Comparison of ENCODE assay signal across 17 cellular contexts in genomic region chr9:121197135-121197534, GRCh38. TPM values are rescaled to one million over a fixed set of nuclear protein-coding genes. Genes with fewer than 3 reads are reported as not detected.
DNase-seq lines count a peak whose midpoint lies in the region; ATAC-seq, FAIRE-seq and TF ChIP-seq lines count a peak whose summit lies in the region.
"Had no signal": no experiment of that assay in that cellular context is flagged by ENCODE, and none has a peak within 500 bp of the region (broad histone marks: within the 10 kb centered on the region; RNA-seq: fewer than 3 reads in every experiment).

No MANE protein-coding gene starts in this region.

- H3K9me2 ChIP-seq in HCT116 (ENCODE audit: insufficient read depth), result no peaks in the 10 kb centered on the region

- ATAC-seq in HCT116 (no peak), HG03439 (IDR thresholded peaks at IDR 0.05; ENCODE audit: unreplicated experiment) (no peak), HG02938 (IDR thresholded peaks at IDR 0.05; ENCODE audit: unreplicated experiment) (no peak)

- intact Hi-C loops in HCT116 (cut with micrococcal nuclease), result no loop called here

- no peak overlapping the region for H3K27ac ChIP-seq in BLaER1 treated with 17β-estradiol and CSF1 and Interleukin-3, amounts not matched to agents 10 nM and 100 nM
- H3K27ac ChIP-seq in HCT116 (ENCODE audit: low read depth, low read length), result no peak overlapping the region
- H3K27ac ChIP-seq in astrocyte (ENCODE audit: low read depth, low read length), result no peak overlapping the region
- H3K27ac ChIP-seq in keratinocyte (ENCODE audit: control insufficient read depth, insufficient read depth, low read length), result peak overlapping the region; percentile 92
- H3K27ac ChIP-seq: colonic mucosa, neural progenitor cell, suprapubic skin had no signal

- FAIRE-seq in astrocyte (lab: Jason Lieb, UNC) (no peak), keratinocyte (lab: Jason Lieb, UNC) (no peak)

- H3K4me1 Mint-ChIP-seq in astrocyte (ENCODE audit: low read depth, unreplicated experiment) (peaks cover 55% of the 10 kb centered on the region), nephron progenitor cell (peaks cover 56% of the 10 kb centered on the region)

- no peak for DNase-seq in HCT116 (ENCODE audit: low read depth, low spot score)
- no peak for DNase-seq in astrocyte (ENCODE audit: low read depth)
- DNase-seq in keratinocyte (ENCODE audit: low read depth, low spot score), result no peak
- no peak for DNase-seq in NCI-H1694 (lab: John Stamatoyannopoulos, UW)
- no peak for DNase-seq in nephron progenitor cell
- DNase-seq: activated CD4-positive, alpha-beta memory T cell treated with anti-CD3 and anti-CD28 coated beads for 36 hours; activated naive CD4-positive, alpha-beta T cell treated with anti-CD3 and anti-CD28 coated beads, Interleukin-2, amount 50 U/mL, for 16 hours; colonic mucosa; foreskin fibroblast; islet precursor cell; NCI-H2081 treated with DMSO at 0.1 percent for 48 hours had no signal

- no peaks in the 10 kb centered on the region for H3K27me3 Mint-ChIP-seq in astrocyte (ENCODE audit: low read depth, unreplicated experiment)
- H3K27me3 Mint-ChIP-seq in nephron progenitor cell (ENCODE audit: low read depth, poor library complexity), result no peaks in the 10 kb centered on the region
- H3K27me3 Mint-ChIP-seq: activated CD4-positive, alpha-beta memory T cell treated with anti-CD3 and anti-CD28 coated beads for 36 hours had no signal

- POLR2A ChIA-PET in HCT116 (lab: Charles Lee), result no interaction called here

- H3K4me3 Mint-ChIP-seq in astrocyte (ENCODE audit: unreplicated experiment) (no peak overlapping the region), nephron progenitor cell (no peak overlapping the region)
- H3K4me3 Mint-ChIP-seq: activated CD4-positive, alpha-beta memory T cell treated with anti-CD3 and anti-CD28 coated beads for 36 hours; neural progenitor cell had no signal

- peak overlapping the region in 9 of 11 experiments; percentile 28 to 99 (median 92); a peak in 14 of 22 replicates for H3K4me2 ChIP-seq in BLaER1 treated with 17β-estradiol and CSF1 and Interleukin-3, amounts not matched to agents 10 nM and 100 nM
- H3K4me2 ChIP-seq in HCT116 (ENCODE audit: low read length) (no peak overlapping the region), astrocyte (ENCODE audit: low read length) (no peak overlapping the region), keratinocyte (ENCODE audit: control insufficient read depth, extremely low read depth, insufficient read depth, low read depth, low read length) (peak overlapping the region; percentile 99)
- H3K4me2 ChIP-seq: neural progenitor cell had no signal

- dilution Hi-C loops in keratinocyte (cut with MboI; ENCODE audit: extremely low pct_ligation_motif_present, low sequenced_read_pairs), result no loop called here

- RAD21 ChIA-PET in HCT116 (lab: Charles Lee; ENCODE audit: low non-redundant PET in 1 of 2, low total read pairs in 2 of 2, uncharacterized antibody in 2 of 2, unreplicated experiment in 2 of 2), result no interaction called here

- H3K9me1 ChIP-seq in keratinocyte (ENCODE audit: control insufficient read depth, extremely low read depth, insufficient read depth, low read length), result no peaks in the 10 kb centered on the region

- no peaks in the 10 kb centered on the region for H3K9me3 ChIP-seq in BLaER1 treated with 17β-estradiol and CSF1 and Interleukin-3, amounts not matched to agents 10 nM and 100 nM (replicated peaks in 1 of 11)
- H3K9me3 ChIP-seq in HCT116 (ENCODE audit: control insufficient read depth in 1 of 2, insufficient read depth in 1 of 2, low read depth in 1 of 2, low read length in 2 of 2), result no peaks in the 10 kb centered on the region
- H3K9me3 ChIP-seq in astrocyte (ENCODE audit: insufficient read depth, low read depth, low read length), result no peaks in the 10 kb centered on the region
- no peaks in the 10 kb centered on the region for H3K9me3 ChIP-seq in keratinocyte (ENCODE audit: control insufficient read depth, low read depth, low read length)
- H3K9me3 ChIP-seq: colonic mucosa, suprapubic skin had no signal

- no peak overlapping the region for H3K4me3 ChIP-seq in BLaER1 treated with 17β-estradiol and CSF1 and Interleukin-3, amounts not matched to agents 10 nM and 100 nM
- no peak overlapping the region for H3K4me3 ChIP-seq in HCT116 (replicated peaks in 1 of 2; ENCODE audit: low read depth in 1 of 2, low read length in 2 of 2)
- no peak overlapping the region for H3K4me3 ChIP-seq in astrocyte (ENCODE audit: insufficient read depth, low read depth, low read length)
- peak overlapping the region in 2 of 3 experiments; percentile 41 to 91 for H3K4me3 ChIP-seq in keratinocyte (ENCODE audit: control insufficient read depth in 2 of 3, extremely low read depth in 1 of 3, insufficient read depth in 2 of 3, low read depth in 1 of 3, low read length in 3 of 3)
- H3K4me3 ChIP-seq: colonic mucosa, neural progenitor cell, skin epidermis, suprapubic skin had no signal

- peaks cover 91 to 93% (median 92%) of the 10 kb centered on the region in 11 experiments for H4K20me1 ChIP-seq in BLaER1 treated with 17β-estradiol and CSF1 and Interleukin-3, amounts not matched to agents 10 nM and 100 nM
- H4K20me1 ChIP-seq in HCT116 (ENCODE audit: insufficient read depth) (peaks cover 59% of the 10 kb centered on the region; the same call in 1 of the 2 replicates), astrocyte (ENCODE audit: insufficient read depth, low read length) (peaks cover 87% of the 10 kb centered on the region), keratinocyte (ENCODE audit: control insufficient read depth, extremely low read depth, insufficient read depth, low read length) (peaks cover 16% of the 10 kb centered on the region)

- no peaks in the 10 kb centered on the region for H3K27me3 ChIP-seq in BLaER1 treated with 17β-estradiol and CSF1 and Interleukin-3, amounts not matched to agents 10 nM and 100 nM
- H3K27me3 ChIP-seq in HCT116 (ENCODE audit: insufficient read depth, low read length) (no peaks in the 10 kb centered on the region), astrocyte (ENCODE audit: insufficient read depth, low read length) (no peaks in the 10 kb centered on the region), keratinocyte (ENCODE audit: control insufficient read depth, extremely low read depth, insufficient read depth, low read length) (no peaks in the 10 kb centered on the region)
- H3K27me3 ChIP-seq: colonic mucosa, neural progenitor cell, suprapubic skin had no signal

- H3K27ac Mint-ChIP-seq in astrocyte (ENCODE audit: unreplicated experiment) (no peak overlapping the region), nephron progenitor cell (no peak overlapping the region)
- H3K27ac Mint-ChIP-seq: neural progenitor cell had no signal

- TF ChIP-seq RAD21 in HCT116 (IDR thresholded peaks at IDR 0.05; ENCODE audit: low read depth), result no peak

- H3K9me3 Mint-ChIP-seq in astrocyte (ENCODE audit: unreplicated experiment), result no peaks in the 10 kb centered on the region
- no peaks in the 10 kb centered on the region for H3K9me3 Mint-ChIP-seq in nephron progenitor cell
- H3K9me3 Mint-ChIP-seq: activated CD4-positive, alpha-beta memory T cell treated with anti-CD3 and anti-CD28 coated beads for 36 hours; neural progenitor cell had no signal

- no peaks in the 10 kb centered on the region; a peak in 1 of 22 replicates for H3K36me3 ChIP-seq in BLaER1 treated with 17β-estradiol and CSF1 and Interleukin-3, amounts not matched to agents 10 nM and 100 nM
- H3K36me3 ChIP-seq in HCT116 (ENCODE audit: control insufficient read depth in 1 of 2, insufficient read depth in 2 of 2, low read length in 2 of 2) (no peaks in the 10 kb centered on the region), astrocyte (ENCODE audit: insufficient read depth, low read length) (no peaks in the 10 kb centered on the region), keratinocyte (ENCODE audit: control insufficient read depth in 2 of 2, extremely low read depth in 1 of 2, insufficient read depth in 2 of 2, low read length in 2 of 2) (peaks cover 0 to 2% of the 10 kb centered on the region in 2 experiments)
- H3K36me3 ChIP-seq: colonic mucosa, neural progenitor cell, suprapubic skin had no signal

- CTCF ChIA-PET in HCT116 (lab: Charles Lee), result no interaction called here

- no peak for TF ChIP-seq POLR2A in HCT116 (IDR thresholded peaks at IDR 0.05; ENCODE audit: borderline replicate concordance, extremely low read depth, insufficient read depth, insufficient read length)

- TF ChIP-seq CTCF in HCT116 (IDR thresholded peaks at IDR 0.05 in 2 of 3, conservative IDR thresholded peaks at IDR 0.05 in 1 of 3; ENCODE audit: borderline replicate concordance in 1 of 3, insufficient read depth in 1 of 3, low read depth in 2 of 3, low read length in 2 of 3), result peak in 2 of 3 experiments; percentile 4 to 29; a peak in 2 of 6 replicates
- TF ChIP-seq CTCF in astrocyte (IDR thresholded peaks at IDR 0.05; ENCODE audit: insufficient read depth, low read depth, low read length), result peak; percentile 8
- TF ChIP-seq CTCF in keratinocyte (optimal IDR thresholded peaks at IDR 0.05 in 1 of 3, IDR thresholded peaks at IDR 0.05 in 1 of 3, conservative IDR thresholded peaks at IDR 0.05 in 1 of 3; ENCODE audit: extremely low read depth in 1 of 3, insufficient read depth in 2 of 3, low read length in 3 of 3), result no peak
- TF ChIP-seq CTCF in nephron progenitor cell (IDR thresholded peaks at IDR 0.05), result no peak

- H2AFZ ChIP-seq in HCT116 (ENCODE audit: low read depth, low read length, poor library complexity, severe bottlenecking) (no peak overlapping the region), astrocyte (ENCODE audit: low read depth, low read length) (no peak overlapping the region), keratinocyte (ENCODE audit: control insufficient read depth, low read length) (no peak overlapping the region)
- H2AFZ ChIP-seq: neural progenitor cell had no signal

- BruUV-seq in HCT116 (replicated peaks; lab: Mats Ljungman, UMichigan), result no TSS peak

- no peak overlapping the region for H3K9ac ChIP-seq in BLaER1 treated with 17β-estradiol and CSF1 and Interleukin-3, amounts not matched to agents 10 nM and 100 nM
- H3K9ac ChIP-seq in HCT116 (ENCODE audit: low read length) (no peak overlapping the region), astrocyte (ENCODE audit: low read length) (no peak overlapping the region), keratinocyte (ENCODE audit: control insufficient read depth, extremely low read depth, insufficient read depth, low read length) (peak overlapping the region; percentile 47)
- H3K9ac ChIP-seq: neural progenitor cell had no signal

- peaks cover 29 to 83% (median 77%) of the 10 kb centered on the region in 10 experiments for H3K4me1 ChIP-seq in BLaER1 treated with 17β-estradiol and CSF1 and Interleukin-3, amounts not matched to agents 10 nM and 100 nM
- H3K4me1 ChIP-seq in HCT116 (ENCODE audit: control insufficient read depth in 1 of 2, insufficient read depth in 2 of 2, low read length in 2 of 2) (peaks cover 5 to 13% of the 10 kb centered on the region in 2 experiments; a peak in 3 of 4 replicates), astrocyte (ENCODE audit: insufficient read depth, low read length) (peaks cover 17% of the 10 kb centered on the region), keratinocyte (ENCODE audit: control insufficient read depth, extremely low read depth, insufficient read depth, low read length) (peaks cover 57% of the 10 kb centered on the region)

- peaks cover 95% of the 10 kb centered on the region for H3K79me2 ChIP-seq in HCT116 (ENCODE audit: insufficient read depth, low read length)
- H3K79me2 ChIP-seq in astrocyte (ENCODE audit: insufficient read depth, low read length), result peaks cover 96% of the 10 kb centered on the region
- peaks cover 95% of the 10 kb centered on the region for H3K79me2 ChIP-seq in keratinocyte (ENCODE audit: control insufficient read depth, insufficient read depth, low read length)

- H3K36me3 Mint-ChIP-seq in astrocyte (ENCODE audit: low read depth, unreplicated experiment), result no peaks in the 10 kb centered on the region
- no peaks in the 10 kb centered on the region for H3K36me3 Mint-ChIP-seq in nephron progenitor cell (ENCODE audit: low read depth)
- H3K36me3 Mint-ChIP-seq: neural progenitor cell had no signal

RNA-seq across cellular contexts. Expression of gene RAB14, which starts 4.5 kb away (rescaled TPM):
- total RNA-seq in HCT116 (2021; ENCODE audit: unreplicated experiment) (63.1 TPM), astrocyte (72.1 and 77.0 TPM in 2 replicates)
- polyA plus RNA-seq in HCT116 (2012), result 20.3 and 21.9 TPM in 2 replicates
- 21.5 to 42.8 TPM (median 41.2 TPM) in 3 replicates for polyA plus RNA-seq in keratinocyte
- polyA plus RNA-seq in keratinocyte (2011; ENCODE audit: low read depth), result 77.9 TPM
- polyA plus RNA-seq in keratinocyte (2011; cell fraction: cytosol; rRNA removed), result 29.5 and 51.8 TPM in 2 replicates
- polyA plus RNA-seq in keratinocyte (2011; cell fraction: nucleus; rRNA removed), result 38.9 and 55.7 TPM in 2 replicates
- polyA plus RNA-seq in keratinocyte (2012; ENCODE audit: low replicate concordance), result 43.9 and 49.5 TPM in 2 replicates
- polyA minus RNA-seq in keratinocyte, result 8.9 to 25.5 TPM (median 12.7 TPM) in 3 replicates
- 18.2 TPM for polyA minus RNA-seq in keratinocyte (2011; cell fraction: cytosol; rRNA and poly(A)+ RNA removed)
- 13.7 and 27.1 TPM in 2 replicates for polyA minus RNA-seq in keratinocyte (2011; cell fraction: nucleus; rRNA and poly(A)+ RNA removed)

Comparison
In these comparisons a context has a peak if more than half of its experiments do, and no peak if none do; other contexts are left out.
1. H3K4me2 ChIP-seq: peak in BLaER1 treated with 17β-estradiol and CSF1 and Interleukin-3, amounts not matched to agents 10 nM and 100 nM (9 of 11) and keratinocyte (single experiment); none in HCT116 (single experiment) and astrocyte (single experiment).
2. H3K4me3 ChIP-seq: peak in keratinocyte (2 of 3); none in BLaER1 treated with 17β-estradiol and CSF1 and Interleukin-3, amounts not matched to agents 10 nM and 100 nM (0 of 10), HCT116 (0 of 2) and astrocyte (single experiment).
3. CTCF ChIP-seq: peak in HCT116 (2 of 3) and astrocyte (single experiment); none in keratinocyte (0 of 3) and nephron progenitor cell (single experiment).